ENCODE assay signal across 8 cellular contexts in genomic region chr11:506238-506949, GRCh38. TPM values are rescaled to one million over a fixed set of nuclear protein-coding genes. Genes with fewer than 3 reads are reported as not detected.
DNase-seq lines count a peak whose midpoint lies in the region; ATAC-seq and TF ChIP-seq lines count a peak whose summit lies in the region.

No MANE protein-coding gene starts in this region.

- 0% methylated on average over 48 to 55 of the region's 63 CpGs for WGBS in mesodermal cell (ENCODE audit: insufficient coverage in 2 of 2), 2 experiments

- TF ChIP-seq CTCF in Caco-2 (IDR thresholded peaks at IDR 0.05; ENCODE audit: insufficient read depth in 1 of 2, low read depth in 1 of 2, low read length in 1 of 2, severe bottlenecking in 1 of 2, unreplicated experiment in 1 of 2) = no peak
- no peak for TF ChIP-seq CTCF in endothelial cell (IDR thresholded peaks at IDR 0.05; ENCODE audit: unreplicated experiment)

- POLR2A ChIA-PET in Caco-2 (lab: Charles Lee) = interaction anchor here (0.6 to 1.3 kb wide), 6 partner anchors 30 to 299 kb away, joined by 3 to 7 read pairs (median 6); partner anchors contain the start of genes BET1L, PHRF1, PTDSS2 and RIC8A

- ATAC-seq in GM21381 (IDR thresholded peaks at IDR 0.05; ENCODE audit: unreplicated experiment) = peak; percentile 70

- BruUV-seq in Caco-2 (replicated peaks; lab: Mats Ljungman, UMichigan) = no TSS peak

- H3K27ac ChIP-seq in mesodermal cell (ENCODE audit: low read depth, low read length, severe bottlenecking) = peak overlapping the region; percentile 100

- H3K27me3 ChIP-seq in Caco-2 (replicated peaks; ENCODE audit: control insufficient read depth, insufficient read depth, low read length) = no peaks in the 10 kb centered on the region

- DNase-seq in Caco-2 (peak; percentile 98 to 99), HUDEP-2 (lab: John Stamatoyannopoulos, UW; ENCODE audit: unreplicated experiment in 76 of 76) (peak in 74 of 76 experiments; percentile 65 to 97 (median 93)), NOMO-1 treated with dmso at 0.1 percent for 144 hours (lab: John Stamatoyannopoulos, UW; ENCODE audit: unreplicated experiment) (peak; percentile 83), endothelial cell (ENCODE audit: low spot score) (peak; percentile 99)
- DNase-seq in activated CD8-positive, alpha-beta memory T cell treated with anti-CD3 and anti-CD28 coated beads, Interleukin-2, amount 50 U/mL, for 24 hours (ENCODE audit: extremely low read depth) = peak; percentile 84
- peak; percentile 98 for DNase-seq in stimulated activated CD8-positive, alpha-beta memory T cell treated with anti-CD3 and anti-CD28 coated beads, Interleukin-15, amount 100 ng/mL, for 24 hours (ENCODE audit: low read depth)

- H3K4me3 ChIP-seq in Caco-2 (ENCODE audit: low read depth, low read length) (peak overlapping the region; percentile 100), mesodermal cell (ENCODE audit: extremely low read depth, insufficient read depth, low read length, poor library complexity, severe bottlenecking) (peak overlapping the region; percentile 87)

- H3K36me3 Mint-ChIP-seq in Caco-2 (ENCODE audit: insufficient read depth, unreplicated experiment) = peaks cover 48% of the 10 kb centered on the region
- peaks cover 7% of the 10 kb centered on the region for H3K36me3 Mint-ChIP-seq in endothelial cell (ENCODE audit: low read depth, unreplicated experiment)

- H3K9me3 ChIP-seq in Caco-2 (no peaks in the 10 kb centered on the region), mesodermal cell (ENCODE audit: control insufficient read depth, low read length) (no peaks in the 10 kb centered on the region)

- no peaks in the 10 kb centered on the region for H3K27me3 Mint-ChIP-seq in Caco-2 (ENCODE audit: insufficient read depth, unreplicated experiment)
- H3K27me3 Mint-ChIP-seq in endothelial cell (ENCODE audit: unreplicated experiment) = peaks cover 7% of the 10 kb centered on the region

- intact Hi-C loops in Caco-2 (cut with micrococcal nuclease; ENCODE audit: unreplicated experiment) = loop anchor here (1.0 to 5.0 kb wide), 3 partner anchors 30 to 89 kb away; partner anchors contain the start of genes LRRC56 and PTDSS2

- CTCF ChIA-PET in Caco-2 (lab: Charles Lee) = interaction anchor here (0.8 to 1.0 kb wide), 4 partner anchors 57 to 299 kb away, joined by 3 to 4 read pairs (median 4); partner anchors contain the start of genes BET1L, PTDSS2 and RIC8A

- H3K36me3 ChIP-seq in Caco-2 (ENCODE audit: control insufficient read depth, insufficient read depth, low read length) = no peaks in the 10 kb centered on the region; the same call in none of the 2 replicates
- peaks cover 38% of the 10 kb centered on the region for H3K36me3 ChIP-seq in mesodermal cell (ENCODE audit: control insufficient read depth, insufficient read depth, low read length)

- H3K4me1 Mint-ChIP-seq in Caco-2 (ENCODE audit: low read depth, unreplicated experiment) = no peaks in the 10 kb centered on the region
- H3K4me1 Mint-ChIP-seq in endothelial cell (ENCODE audit: unreplicated experiment) = peaks cover 14% of the 10 kb centered on the region

- no peaks in the 10 kb centered on the region for H3K9me3 Mint-ChIP-seq in Caco-2 (ENCODE audit: unreplicated experiment)
- no peaks in the 10 kb centered on the region for H3K9me3 Mint-ChIP-seq in endothelial cell (ENCODE audit: unreplicated experiment)

- H3K4me3 Mint-ChIP-seq in Caco-2 (ENCODE audit: unreplicated experiment) (peak overlapping the region; percentile 96), endothelial cell (ENCODE audit: unreplicated experiment) (peak overlapping the region; percentile 96)

- H3K4me1 ChIP-seq in Caco-2 (peaks cover 7% of the 10 kb centered on the region), mesodermal cell (ENCODE audit: control insufficient read depth, insufficient read depth, low read length, poor library complexity, severe bottlenecking) (peaks cover 9% of the 10 kb centered on the region)

- H3K27ac Mint-ChIP-seq in Caco-2 (ENCODE audit: unreplicated experiment) = peak overlapping the region; percentile 100
- H3K27ac Mint-ChIP-seq in endothelial cell (ENCODE audit: unreplicated experiment) = peak overlapping the region; percentile 97

RNA-seq across cellular contexts. Expression of gene RNH1, which starts 0.6 kb away (rescaled TPM):
- total RNA-seq in Caco-2 (2022) (134 and 136 TPM in 2 replicates), endothelial cell (ENCODE audit: unreplicated experiment) (61.1 TPM)
- polyA plus RNA-seq in mesodermal cell (2013, experiment 1 of 2) = 57.8 TPM
- polyA plus RNA-seq in mesodermal cell (2013, experiment 2 of 2) = 50.6 TPM

RNA-seq across cellular contexts. Expression of gene HRAS, which starts 29.0 kb away (rescaled TPM):
- total RNA-seq in Caco-2 (2022) (60.2 and 69.0 TPM in 2 replicates), endothelial cell (ENCODE audit: unreplicated experiment) (92.4 TPM)
- 44.8 TPM for polyA plus RNA-seq in mesodermal cell (2013, experiment 1 of 2)
- 42.3 TPM for polyA plus RNA-seq in mesodermal cell (2013, experiment 2 of 2)

RNA-seq across cellular contexts. Expression of gene LRRC56, which starts 30.9 kb away (rescaled TPM):
- total RNA-seq in Caco-2 (2022) (4.3 and 4.4 TPM in 2 replicates), endothelial cell (ENCODE audit: unreplicated experiment) (2.6 TPM)
- polyA plus RNA-seq in mesodermal cell (2013, experiment 1 of 2) = 0.77 TPM
- 0.66 TPM for polyA plus RNA-seq in mesodermal cell (2013, experiment 2 of 2)

RNA-seq across cellular contexts. Expression of gene LMNTD2, which starts 54.1 kb away (rescaled TPM):
- total RNA-seq in Caco-2 (2022) (11.9 and 13.8 TPM in 2 replicates), endothelial cell (ENCODE audit: unreplicated experiment) (4.2 TPM)
- polyA plus RNA-seq in mesodermal cell (2013, experiment 1 of 2) = 1.3 TPM
- polyA plus RNA-seq in mesodermal cell (2013, experiment 2 of 2) = 1.3 TPM

RNA-seq across cellular contexts. Expression of gene RASSF7, which starts 54.4 kb away (rescaled TPM):
- 61.1 and 65.5 TPM in 2 replicates for total RNA-seq in Caco-2 (2022)
- 8.9 TPM for total RNA-seq in endothelial cell (ENCODE audit: unreplicated experiment)
- 5.1 TPM for polyA plus RNA-seq in mesodermal cell (2013, experiment 1 of 2)
- 3.9 TPM for polyA plus RNA-seq in mesodermal cell (2013, experiment 2 of 2)

Comparison
In these comparisons a context has a peak if more than half of its experiments do, and no peak if none do; other contexts are left out.
1. Peak in every context shown above with its lines: DNase-seq, ATAC-seq, H3K4me3 ChIP-seq and H3K27ac ChIP-seq.